21 cellular contexts compared by ENCODE assay signal in the genomic region with DNA sequence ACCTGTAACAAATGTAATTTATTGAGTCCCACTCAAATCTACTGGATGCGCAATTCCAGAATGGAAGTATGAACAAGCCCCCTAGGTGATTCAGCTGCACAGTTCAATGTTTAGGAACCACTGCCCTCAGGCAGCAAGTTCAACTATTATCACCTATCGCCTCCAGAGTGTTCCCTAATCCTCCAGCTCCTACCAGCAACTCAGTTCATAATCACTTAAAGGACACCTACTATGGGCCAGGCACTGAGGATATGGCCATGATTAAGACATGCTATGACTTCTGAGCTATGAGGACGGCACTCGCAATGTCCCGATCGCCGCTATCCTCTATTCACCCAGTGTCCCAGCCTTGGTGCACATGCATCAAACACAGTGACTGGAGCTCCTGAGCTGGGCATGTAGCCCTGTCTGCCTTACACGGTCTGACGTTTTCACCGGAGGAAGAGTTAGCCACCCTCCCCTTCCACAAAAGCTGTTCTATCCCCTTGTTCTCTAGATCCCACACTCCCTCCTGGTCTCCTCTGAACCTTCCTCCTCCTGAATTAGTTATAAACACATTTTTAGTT. TPM values are rescaled to one million over a fixed set of nuclear protein-coding genes. Genes with fewer than 3 reads are reported as not detected.
"Had no signal": no experiment of that assay in that cellular context is flagged by ENCODE, and none has a peak within 500 bp of the region (broad histone marks: within the 10 kb centered on the region; RNA-seq: fewer than 3 reads in every experiment).

No MANE protein-coding gene starts in this region.

- H3K4me1 ChIP-seq: colonic mucosa had no signal

- H3K9me3 Mint-ChIP-seq: activated CD4-positive, alpha-beta T cell treated with anti-CD3 and anti-CD28 coated beads, Interleukin-2, amount 10 ng/mL, durations not matched to agents 24 days and 14 days; activated CD8-positive, alpha-beta T cell treated with anti-CD3 and anti-CD28 coated beads for 36 hours; activated naive CD4-positive, alpha-beta T cell treated with anti-CD3 and anti-CD28 coated beads, Interleukin-2, amount 10 ng/mL, durations not matched to agents 7 days and 5 days; activated naive CD8-positive, alpha-beta T cell treated with anti-CD3 and anti-CD28 coated beads, Interleukin-2, amount 50 U/mL, for 24 hours; immature natural killer cell; naive thymus-derived CD8-positive, alpha-beta T cell; T-cell had no signal

- H3K36me3 ChIP-seq: brain microvascular endothelial cell, colonic mucosa, gastrocnemius medialis, tibial nerve, uterus had no signal

- H3K27ac Mint-ChIP-seq: activated CD4-positive, alpha-beta T cell treated with anti-CD3 and anti-CD28 coated beads, Interleukin-2, amount 10 ng/mL, durations not matched to agents 24 days and 14 days; activated CD8-positive, alpha-beta T cell treated with anti-CD3 and anti-CD28 coated beads for 36 hours; activated naive CD4-positive, alpha-beta T cell treated with anti-CD3 and anti-CD28 coated beads, Interleukin-2, amount 10 ng/mL, durations not matched to agents 7 days and 5 days; activated naive CD8-positive, alpha-beta T cell treated with anti-CD3 and anti-CD28 coated beads, Interleukin-2, amount 50 U/mL, for 24 hours; T-cell had no signal

- H3K27ac ChIP-seq: brain microvascular endothelial cell, colonic mucosa, tibial nerve, uterus had no signal

- H3K27me3 ChIP-seq: brain microvascular endothelial cell, colonic mucosa, gastrocnemius medialis, tibial nerve, uterus had no signal

- H3K27me3 Mint-ChIP-seq: activated CD4-positive, alpha-beta T cell treated with anti-CD3 and anti-CD28 coated beads, Interleukin-2, amount 10 ng/mL, durations not matched to agents 24 days and 14 days; activated CD8-positive, alpha-beta T cell treated with anti-CD3 and anti-CD28 coated beads for 36 hours; activated naive CD4-positive, alpha-beta T cell treated with anti-CD3 and anti-CD28 coated beads, Interleukin-2, amount 10 ng/mL, durations not matched to agents 7 days and 5 days; activated naive CD8-positive, alpha-beta T cell treated with anti-CD3 and anti-CD28 coated beads, Interleukin-2, amount 50 U/mL, for 24 hours; naive thymus-derived CD8-positive, alpha-beta T cell; T-cell had no signal

- H3K4me3 ChIP-seq: colonic mucosa, gastrocnemius medialis, tibial nerve, uterus had no signal

- H3K4me3 Mint-ChIP-seq: activated CD4-positive, alpha-beta T cell treated with anti-CD3 and anti-CD28 coated beads, Interleukin-2, amount 10 ng/mL, durations not matched to agents 24 days and 14 days; activated CD8-positive, alpha-beta T cell treated with anti-CD3 and anti-CD28 coated beads for 36 hours; activated naive CD4-positive, alpha-beta T cell treated with anti-CD3 and anti-CD28 coated beads, Interleukin-2, amount 10 ng/mL, durations not matched to agents 7 days and 5 days; activated naive CD8-positive, alpha-beta T cell treated with anti-CD3 and anti-CD28 coated beads, Interleukin-2, amount 50 U/mL, for 24 hours; T-cell had no signal

- H3K36me3 Mint-ChIP-seq: immature natural killer cell had no signal

- ATAC-seq: activated CD8-positive, alpha-beta T cell treated with anti-CD3 and anti-CD28 coated beads for 36 hours; activated naive CD8-positive, alpha-beta T cell treated with anti-CD3 and anti-CD28 coated beads, Interleukin-2, amount 50 U/mL, for 24 hours; gastrocnemius medialis; naive thymus-derived CD8-positive, alpha-beta T cell; T-cell had no signal

- DNase-seq: activated CD4-positive, alpha-beta T cell treated with anti-CD3 and anti-CD28 coated beads, Interleukin-2, amount 10 ng/mL, durations not matched to agents 24 days and 14 days; activated CD4-positive, CD25-positive, alpha-beta regulatory T cell; activated CD8-positive, alpha-beta T cell treated with anti-CD3 and anti-CD28 coated beads for 36 hours; activated effector memory CD4-positive, alpha-beta T cell treated with Interleukin-2 at 50 U/mL for 16 hours; activated naive CD4-positive, alpha-beta T cell treated with anti-CD3 and anti-CD28 coated beads, Interleukin-2, amount 10 ng/mL, durations not matched to agents 7 days and 5 days; activated naive CD8-positive, alpha-beta T cell treated with anti-CD3 and anti-CD28 coated beads, Interleukin-2, amount 50 U/mL, for 24 hours; activated T-cell treated with anti-CD3 and anti-CD28 coated beads, Interleukin-2, amount 50 U/mL, for 1 hour; aorta; brain microvascular endothelial cell; central memory CD4-positive, alpha-beta T cell; colonic mucosa; gastrocnemius medialis; head of caudate nucleus; immature natural killer cell; kidney glomerular epithelial cell; naive thymus-derived CD8-positive, alpha-beta T cell; stimulated activated naive CD4-positive, alpha-beta T cell treated with Interleukin-2 at 50 U/mL for 16 hours; T-cell; uterus had no signal

- H3K9me3 ChIP-seq: colonic mucosa, gastrocnemius medialis, tibial nerve, uterus had no signal

RNA-seq across cellular contexts. Expression of gene CRYGN, which starts 57.4 kb away (rescaled TPM):
- total RNA-seq: activated CD4-positive, alpha-beta T cell treated with anti-CD3 and anti-CD28 coated beads, Interleukin-2, amount 10 ng/mL, durations not matched to agents 24 days and 14 days; colonic mucosa; gastrocnemius medialis; renal cortical epithelial cell had no signal
- polyA plus RNA-seq: immature natural killer cell had no signal
